27 cellular contexts compared by ENCODE assay signal in the genomic region with DNA sequence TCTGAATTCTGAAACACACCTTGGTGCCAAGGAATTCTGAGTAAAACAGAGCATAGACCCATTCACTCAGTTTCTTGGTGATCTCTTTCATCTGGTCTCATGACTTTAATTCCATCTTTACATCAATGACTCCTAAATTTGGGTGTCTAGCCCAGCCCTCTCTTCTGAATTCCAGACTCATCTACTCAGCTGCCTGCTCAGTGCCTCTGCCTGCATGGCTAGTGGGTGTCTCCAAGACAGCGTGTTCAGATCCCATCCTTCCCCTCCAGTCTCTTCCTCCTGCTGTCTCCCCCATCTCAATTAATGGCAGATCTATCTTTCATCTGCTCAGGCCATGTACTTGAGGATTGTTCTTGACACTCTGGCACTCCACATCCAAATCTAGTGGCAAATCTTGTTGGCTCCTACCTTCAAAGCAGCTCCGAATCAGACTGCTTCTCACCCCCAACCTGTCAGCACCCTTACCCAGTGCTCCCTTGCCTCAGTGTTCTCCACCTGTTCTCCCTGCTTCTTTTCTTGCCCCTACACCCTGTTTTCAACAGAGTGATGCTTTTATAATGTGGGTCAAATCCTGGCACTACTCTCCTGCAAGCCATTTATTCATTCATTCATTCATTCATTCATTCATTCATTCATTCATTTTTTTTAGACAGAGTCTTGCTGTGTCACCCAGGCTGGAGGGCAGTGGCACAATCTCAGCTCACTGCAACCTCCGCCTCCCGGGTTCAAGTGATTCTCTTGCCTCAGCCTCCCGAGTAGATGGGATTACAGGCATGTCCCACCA. TPM values are rescaled to one million over a fixed set of nuclear protein-coding genes. Genes with fewer than 3 reads are reported as not detected.
"Had no signal": no experiment of that assay in that cellular context is flagged by ENCODE, and none has a peak within 500 bp of the region (broad histone marks: within the 10 kb centered on the region; RNA-seq: fewer than 3 reads in every experiment).

No MANE protein-coding gene starts in this region.

- H3K4me2 ChIP-seq: neural progenitor cell had no signal

- H3K27ac ChIP-seq: coronary artery, esophagus squamous epithelium, left lung, neural progenitor cell, pancreas, skin epidermis, spleen, suprapubic skin, transverse colon, upper lobe of right lung, uterus had no signal

- H3K4me1 Mint-ChIP-seq: naive thymus-derived CD4-positive, alpha-beta T cell; neural progenitor cell; stimulated activated naive B cell treated with anti-CD40 and anti-IgM and Interleukin-4, amounts not matched to agents 10 μg/mL and 1 μg/mL and 100 μg/mL, for 72 hours had no signal

- H3K4me1 ChIP-seq: left lung, pancreas, spleen, suprapubic skin, transverse colon, upper lobe of right lung, uterus had no signal

- H3K27me3 Mint-ChIP-seq: stimulated activated naive B cell treated with anti-CD40 and anti-IgM and Interleukin-4, amounts not matched to agents 10 μg/mL and 1 μg/mL and 100 μg/mL, for 72 hours; stimulated activated naive CD8-positive, alpha-beta T cell treated with anti-CD3 and anti-CD28 coated beads, Interleukin-15, Interleukin-2, amounts not matched to agents 100 ng/mL and 50 ng/mL, for 24 hours had no signal

- H3K36me3 Mint-ChIP-seq: naive thymus-derived CD4-positive, alpha-beta T cell; stimulated activated naive B cell treated with anti-CD40 and anti-IgM and Interleukin-4, amounts not matched to agents 10 μg/mL and 1 μg/mL and 100 μg/mL, for 72 hours had no signal

- H3K4me3 ChIP-seq: coronary artery, esophagus squamous epithelium, left lung, mucosa of descending colon, neural progenitor cell, pancreas, skin epidermis, spleen, suprapubic skin, transverse colon, upper lobe of right lung, uterus had no signal

- H3K36me3 ChIP-seq: esophagus squamous epithelium, left lung, pancreas, spleen, suprapubic skin, transverse colon, upper lobe of right lung, uterus had no signal

- DNase-seq: dermis blood vessel endothelial cell; effector memory CD4-positive, alpha-beta T cell; erythroblast; esophagus squamous epithelium; heart left ventricle; hippocampal formation; left cardiac atrium; left lung; mesenchymal stem cell; mucosa of descending colon; naive thymus-derived CD4-positive, alpha-beta T cell; occipital lobe; pancreas; spleen; stimulated activated CD4-positive, alpha-beta T cell treated with anti-CD3 and anti-CD28 coated beads, Interleukin-4, amount 100 ng/mL, for 4 hours; stimulated activated naive B cell treated with anti-CD40 and anti-IgM and Interleukin-4, amounts not matched to agents 10 μg/mL and 1 μg/mL and 100 μg/mL, for 72 hours; transverse colon; upper lobe of right lung; uterus had no signal

- H3K27me3 ChIP-seq: esophagus squamous epithelium, heart left ventricle, left lung, neural progenitor cell, pancreas, spleen, suprapubic skin, transverse colon, upper lobe of right lung, uterus had no signal

- H2AFZ ChIP-seq: neural progenitor cell had no signal

- H3K27ac Mint-ChIP-seq: mesothelial cell of epicardium; naive thymus-derived CD4-positive, alpha-beta T cell; nephron; neural progenitor cell; stimulated activated naive B cell treated with anti-CD40 and anti-IgM and Interleukin-4, amounts not matched to agents 10 μg/mL and 1 μg/mL and 100 μg/mL, for 72 hours; stimulated activated naive CD8-positive, alpha-beta T cell treated with anti-CD3 and anti-CD28 coated beads, Interleukin-15, Interleukin-2, amounts not matched to agents 100 ng/mL and 50 ng/mL, for 24 hours had no signal

- H3K9me3 ChIP-seq: esophagus squamous epithelium, heart left ventricle, left lung, mucosa of descending colon, pancreas, spleen, suprapubic skin, transverse colon, upper lobe of right lung, uterus had no signal

- ATAC-seq: heart left ventricle; left lung; mucosa of descending colon; naive thymus-derived CD4-positive, alpha-beta T cell; pancreas; sciatic nerve; stimulated activated naive B cell treated with anti-CD40 and anti-IgM and Interleukin-4, amounts not matched to agents 10 μg/mL and 1 μg/mL and 100 μg/mL, for 72 hours; upper lobe of right lung had no signal

- H3K9me3 Mint-ChIP-seq: mesothelial cell of epicardium; naive thymus-derived CD4-positive, alpha-beta T cell; nephron; neural progenitor cell; stimulated activated naive B cell treated with anti-CD40 and anti-IgM and Interleukin-4, amounts not matched to agents 10 μg/mL and 1 μg/mL and 100 μg/mL, for 72 hours; stimulated activated naive CD8-positive, alpha-beta T cell treated with anti-CD3 and anti-CD28 coated beads, Interleukin-15, Interleukin-2, amounts not matched to agents 100 ng/mL and 50 ng/mL, for 24 hours had no signal

- H3K4me3 Mint-ChIP-seq: mesothelial cell of epicardium; naive thymus-derived CD4-positive, alpha-beta T cell; neural progenitor cell; stimulated activated naive B cell treated with anti-CD40 and anti-IgM and Interleukin-4, amounts not matched to agents 10 μg/mL and 1 μg/mL and 100 μg/mL, for 72 hours; stimulated activated naive CD8-positive, alpha-beta T cell treated with anti-CD3 and anti-CD28 coated beads, Interleukin-15, Interleukin-2, amounts not matched to agents 100 ng/mL and 50 ng/mL, for 24 hours had no signal

RNA-seq across cellular contexts. Expression of a gene that starts 5.3 kb away (rescaled TPM):
- polyA plus RNA-seq: naive thymus-derived CD4-positive, alpha-beta T cell had no signal
